In the genomic region with DNA sequence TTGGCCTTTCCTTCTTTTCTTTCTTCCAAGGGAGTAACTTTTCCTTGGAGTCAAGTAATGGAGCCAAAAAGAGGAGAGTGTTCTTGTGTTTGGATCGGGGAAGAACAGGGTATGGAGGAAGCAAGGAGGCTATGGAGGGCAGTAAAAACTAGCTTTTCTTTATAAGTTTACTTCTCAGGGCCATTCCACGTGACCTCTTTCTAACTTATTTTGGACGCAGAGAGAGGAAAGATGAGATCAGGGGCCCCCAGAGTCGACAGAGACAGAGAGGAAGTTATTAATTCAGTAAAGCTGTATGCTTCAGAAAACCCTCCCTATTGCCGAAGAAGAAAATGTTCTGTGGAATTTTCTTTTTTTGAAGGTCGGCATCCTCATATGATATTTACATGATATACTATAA, we compare ENCODE assay signal across 1 cellular context.
TF ChIP-seq lines count a peak whose summit lies in the region.

No MANE protein-coding gene starts in this region.

TF ChIP-seq in K562, 482 proteins besides CTCF, POLR2A, EP300 and RAD21 (continued from another document):
- TF ChIP-seq, protein P1, sequence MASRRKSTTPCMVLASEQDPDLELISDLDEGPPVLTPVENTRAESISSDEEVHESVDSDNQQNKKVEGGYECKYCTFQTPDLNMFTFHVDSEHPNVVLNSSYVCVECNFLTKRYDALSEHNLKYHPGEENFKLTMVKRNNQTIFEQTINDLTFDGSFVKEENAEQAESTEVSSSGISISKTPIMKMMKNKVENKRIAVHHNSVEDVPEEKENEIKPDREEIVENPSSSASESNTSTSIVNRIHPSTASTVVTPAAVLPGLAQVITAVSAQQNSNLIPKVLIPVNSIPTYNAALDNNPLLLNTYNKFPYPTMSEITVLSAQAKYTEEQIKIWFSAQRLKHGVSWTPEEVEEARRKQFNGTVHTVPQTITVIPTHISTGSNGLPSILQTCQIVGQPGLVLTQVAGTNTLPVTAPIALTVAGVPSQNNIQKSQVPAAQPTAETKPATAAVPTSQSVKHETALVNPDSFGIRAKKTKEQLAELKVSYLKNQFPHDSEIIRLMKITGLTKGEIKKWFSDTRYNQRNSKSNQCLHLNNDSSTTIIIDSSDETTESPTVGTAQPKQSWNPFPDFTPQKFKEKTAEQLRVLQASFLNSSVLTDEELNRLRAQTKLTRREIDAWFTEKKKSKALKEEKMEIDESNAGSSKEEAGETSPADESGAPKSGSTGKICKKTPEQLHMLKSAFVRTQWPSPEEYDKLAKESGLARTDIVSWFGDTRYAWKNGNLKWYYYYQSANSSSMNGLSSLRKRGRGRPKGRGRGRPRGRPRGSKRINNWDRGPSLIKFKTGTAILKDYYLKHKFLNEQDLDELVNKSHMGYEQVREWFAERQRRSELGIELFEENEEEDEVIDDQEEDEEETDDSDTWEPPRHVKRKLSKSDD (conservative IDR thresholded peaks at IDR 0.05; ENCODE audit: low read length), result no peak
- TF ChIP-seq, protein P2, sequence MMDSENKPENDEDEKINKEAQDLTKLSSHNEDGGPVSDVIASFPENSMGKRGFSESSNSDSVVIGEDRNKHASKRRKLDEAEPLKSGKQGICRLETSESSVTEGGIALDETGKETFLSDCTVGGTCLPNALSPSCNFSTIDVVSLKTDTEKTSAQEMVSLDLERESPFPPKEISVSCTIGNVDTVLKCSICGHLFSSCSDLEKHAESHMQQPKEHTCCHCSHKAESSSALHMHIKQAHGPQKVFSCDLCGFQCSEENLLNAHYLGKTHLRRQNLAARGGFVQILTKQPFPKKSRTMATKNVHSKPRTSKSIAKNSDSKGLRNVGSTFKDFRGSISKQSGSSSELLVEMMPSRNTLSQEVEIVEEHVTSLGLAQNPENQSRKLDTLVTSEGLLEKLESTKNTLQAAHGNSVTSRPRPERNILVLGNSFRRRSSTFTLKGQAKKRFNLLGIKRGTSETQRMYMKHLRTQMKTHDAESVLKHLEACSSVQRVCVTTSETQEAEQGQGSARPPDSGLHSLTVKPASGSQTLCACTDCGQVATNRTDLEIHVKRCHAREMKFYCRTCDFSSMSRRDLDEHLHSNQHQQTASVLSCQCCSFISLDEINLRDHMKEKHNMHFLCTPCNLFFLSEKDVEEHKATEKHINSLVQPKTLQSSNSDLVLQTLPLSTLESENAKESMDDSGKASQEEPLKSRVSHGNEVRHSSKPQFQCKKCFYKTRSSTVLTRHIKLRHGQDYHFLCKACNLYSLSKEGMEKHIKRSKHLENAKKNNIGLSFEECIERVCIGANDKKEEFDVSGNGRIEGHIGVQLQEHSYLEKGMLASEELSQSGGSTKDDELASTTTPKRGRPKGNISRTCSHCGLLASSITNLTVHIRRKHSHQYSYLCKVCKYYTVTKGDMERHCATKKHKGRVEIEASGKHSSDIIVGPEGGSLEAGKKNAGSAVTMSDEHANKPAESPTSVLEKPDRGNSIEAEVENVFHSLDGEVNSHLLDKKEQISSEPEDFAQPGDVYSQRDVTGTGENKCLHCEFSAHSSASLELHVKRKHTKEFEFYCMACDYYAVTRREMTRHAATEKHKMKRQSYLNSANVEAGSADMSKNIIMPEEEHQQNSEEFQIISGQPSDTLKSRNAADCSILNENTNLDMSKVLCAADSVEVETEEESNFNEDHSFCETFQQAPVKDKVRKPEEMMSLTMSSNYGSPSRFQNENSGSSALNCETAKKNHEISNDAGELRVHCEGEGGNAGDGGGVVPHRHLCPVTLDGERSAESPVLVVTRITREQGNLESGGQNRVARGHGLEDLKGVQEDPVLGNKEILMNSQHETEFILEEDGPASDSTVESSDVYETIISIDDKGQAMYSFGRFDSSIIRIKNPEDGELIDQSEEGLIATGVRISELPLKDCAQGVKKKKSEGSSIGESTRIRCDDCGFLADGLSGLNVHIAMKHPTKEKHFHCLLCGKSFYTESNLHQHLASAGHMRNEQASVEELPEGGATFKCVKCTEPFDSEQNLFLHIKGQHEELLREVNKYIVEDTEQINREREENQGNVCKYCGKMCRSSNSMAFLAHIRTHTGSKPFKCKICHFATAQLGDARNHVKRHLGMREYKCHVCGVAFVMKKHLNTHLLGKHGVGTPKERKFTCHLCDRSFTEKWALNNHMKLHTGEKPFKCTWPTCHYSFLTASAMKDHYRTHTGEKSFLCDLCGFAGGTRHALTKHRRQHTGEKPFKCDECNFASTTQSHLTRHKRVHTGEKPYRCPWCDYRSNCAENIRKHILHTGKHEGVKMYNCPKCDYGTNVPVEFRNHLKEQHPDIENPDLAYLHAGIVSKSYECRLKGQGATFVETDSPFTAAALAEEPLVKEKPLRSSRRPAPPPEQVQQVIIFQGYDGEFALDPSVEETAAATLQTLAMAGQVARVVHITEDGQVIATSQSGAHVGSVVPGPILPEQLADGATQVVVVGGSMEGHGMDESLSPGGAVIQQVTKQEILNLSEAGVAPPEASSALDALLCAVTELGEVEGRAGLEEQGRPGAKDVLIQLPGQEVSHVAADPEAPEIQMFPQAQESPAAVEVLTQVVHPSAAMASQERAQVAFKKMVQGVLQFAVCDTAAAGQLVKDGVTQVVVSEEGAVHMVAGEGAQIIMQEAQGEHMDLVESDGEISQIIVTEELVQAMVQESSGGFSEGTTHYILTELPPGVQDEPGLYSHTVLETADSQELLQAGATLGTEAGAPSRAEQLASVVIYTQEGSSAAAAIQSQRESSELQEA (IDR thresholded peaks at IDR 0.05; ENCODE audit: low read depth), result no peak
- TF ChIP-seq NFE2 (IDR thresholded peaks at IDR 0.05; ENCODE audit: low read depth) (no peak), GATAD2B (IDR thresholded peaks at IDR 0.05; ENCODE audit: borderline replicate concordance) (no peak), RNF2 (IDR thresholded peaks at IDR 0.05) (no peak), HNRNPH1 (optimal IDR thresholded peaks at IDR 0.05; ENCODE audit: low read depth, low read length) (no peak), MEF2A (IDR thresholded peaks at IDR 0.05; ENCODE audit: control insufficient read depth, low read depth, low read length) (no peak), KAT7 (CRISPR knock-in tag; IDR thresholded peaks at IDR 0.05; ENCODE audit: borderline replicate concordance) (no peak)
- TF ChIP-seq, protein P3, sequence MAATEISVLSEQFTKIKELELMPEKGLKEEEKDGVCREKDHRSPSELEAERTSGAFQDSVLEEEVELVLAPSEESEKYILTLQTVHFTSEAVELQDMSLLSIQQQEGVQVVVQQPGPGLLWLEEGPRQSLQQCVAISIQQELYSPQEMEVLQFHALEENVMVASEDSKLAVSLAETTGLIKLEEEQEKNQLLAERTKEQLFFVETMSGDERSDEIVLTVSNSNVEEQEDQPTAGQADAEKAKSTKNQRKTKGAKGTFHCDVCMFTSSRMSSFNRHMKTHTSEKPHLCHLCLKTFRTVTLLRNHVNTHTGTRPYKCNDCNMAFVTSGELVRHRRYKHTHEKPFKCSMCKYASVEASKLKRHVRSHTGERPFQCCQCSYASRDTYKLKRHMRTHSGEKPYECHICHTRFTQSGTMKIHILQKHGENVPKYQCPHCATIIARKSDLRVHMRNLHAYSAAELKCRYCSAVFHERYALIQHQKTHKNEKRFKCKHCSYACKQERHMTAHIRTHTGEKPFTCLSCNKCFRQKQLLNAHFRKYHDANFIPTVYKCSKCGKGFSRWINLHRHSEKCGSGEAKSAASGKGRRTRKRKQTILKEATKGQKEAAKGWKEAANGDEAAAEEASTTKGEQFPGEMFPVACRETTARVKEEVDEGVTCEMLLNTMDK (IDR thresholded peaks at IDR 0.05; ENCODE audit: borderline replicate concordance, insufficient read depth, low read depth, low read length, poor library complexity, severe bottlenecking), result no peak
- TF ChIP-seq, protein P4, sequence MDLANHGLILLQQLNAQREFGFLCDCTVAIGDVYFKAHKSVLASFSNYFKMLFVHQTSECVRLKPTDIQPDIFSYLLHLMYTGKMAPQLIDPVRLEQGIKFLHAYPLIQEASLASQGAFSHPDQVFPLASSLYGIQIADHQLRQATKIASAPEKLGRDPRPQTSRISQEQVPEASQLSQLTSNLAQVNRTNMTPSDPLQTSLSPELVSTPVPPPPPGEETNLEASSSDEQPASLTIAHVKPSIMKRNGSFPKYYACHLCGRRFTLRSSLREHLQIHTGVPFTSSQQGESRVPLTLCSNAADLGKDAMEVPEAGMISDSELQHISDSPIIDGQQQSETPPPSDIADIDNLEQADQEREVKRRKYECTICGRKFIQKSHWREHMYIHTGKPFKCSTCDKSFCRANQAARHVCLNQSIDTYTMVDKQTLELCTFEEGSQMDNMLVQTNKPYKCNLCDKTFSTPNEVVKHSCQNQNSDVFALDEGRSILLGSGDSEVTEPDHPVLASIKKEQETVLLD (IDR thresholded peaks at IDR 0.05), result no peak
